ENCODE assay signal across 1 cellular context in the genomic region with DNA sequence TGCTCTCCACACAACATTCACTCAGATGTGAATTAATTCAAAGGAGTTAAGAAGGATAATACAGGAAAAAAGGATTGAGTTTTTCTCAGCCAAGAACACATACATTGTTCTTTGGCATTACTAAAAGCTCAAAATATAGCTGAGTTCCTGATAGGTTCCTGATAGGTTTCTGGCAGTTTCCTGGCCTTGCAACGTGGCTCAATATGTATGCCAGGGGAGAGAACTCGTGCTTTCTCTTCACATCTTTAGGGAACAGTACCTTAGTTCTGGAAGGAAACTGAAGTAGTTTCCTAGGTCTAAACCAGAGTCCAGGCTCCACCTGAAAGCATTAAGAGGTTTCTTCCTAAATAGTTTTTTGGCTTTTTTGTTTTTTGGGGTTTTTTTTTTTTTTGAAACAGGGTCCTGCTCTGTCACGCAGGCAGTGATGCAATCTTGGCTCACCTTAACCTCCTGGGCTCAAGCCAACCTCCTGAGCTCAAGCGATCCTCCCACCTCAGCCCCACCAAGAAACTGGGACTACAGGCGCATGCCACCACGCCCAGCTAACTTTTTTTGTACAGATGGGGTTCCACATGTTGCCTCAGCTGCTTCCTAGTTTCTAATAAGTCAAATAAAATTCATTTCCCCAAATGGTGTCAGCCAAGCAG.
TF ChIP-seq lines count a peak whose summit lies in the region.

No MANE protein-coding gene starts in this region.

TF ChIP-seq in HCT116, 20 proteins besides CTCF, POLR2A, EP300 and RAD21:
- TF ChIP-seq, protein P1, sequence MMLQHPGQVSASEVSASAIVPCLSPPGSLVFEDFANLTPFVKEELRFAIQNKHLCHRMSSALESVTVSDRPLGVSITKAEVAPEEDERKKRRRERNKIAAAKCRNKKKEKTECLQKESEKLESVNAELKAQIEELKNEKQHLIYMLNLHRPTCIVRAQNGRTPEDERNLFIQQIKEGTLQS (IDR thresholded peaks at IDR 0.05): peak; percentile 43; the same call in 1 of the 2 replicates
- peak; percentile 61; the same call in 1 of the 2 replicates for TF ChIP-seq CEBPB (IDR thresholded peaks at IDR 0.05; ENCODE audit: low read depth)
- no peak for TF ChIP-seq ELF1 (IDR thresholded peaks at IDR 0.05; ENCODE audit: borderline replicate concordance, low read depth)
